In the genomic region with DNA sequence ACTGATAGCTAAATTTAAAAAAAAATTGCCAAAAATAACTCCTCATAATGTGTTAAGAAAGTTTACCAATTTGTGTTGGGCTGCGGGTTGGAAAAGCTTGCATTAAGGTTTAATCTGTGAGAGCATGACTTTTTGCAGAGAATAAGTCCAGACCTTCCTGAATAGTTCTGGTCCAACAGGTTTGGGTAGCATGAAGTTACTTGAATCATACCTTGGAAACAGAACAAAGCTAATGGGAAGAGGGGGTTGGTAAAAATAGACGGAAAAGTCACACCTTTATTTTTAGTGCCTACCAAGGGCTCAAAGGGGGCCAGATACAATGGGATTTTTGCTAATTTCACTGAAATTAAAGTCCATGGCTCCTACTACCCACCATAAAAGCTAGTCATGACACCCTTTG, we compare ENCODE assay signal across 11 cellular contexts. TPM values are rescaled to one million over a fixed set of nuclear protein-coding genes. Genes with fewer than 3 reads are reported as not detected.
DNase-seq lines count a peak whose midpoint lies in the region; ATAC-seq, FAIRE-seq and TF ChIP-seq lines count a peak whose summit lies in the region.
"Had no signal": no experiment of that assay in that cellular context is flagged by ENCODE, and none has a peak within 500 bp of the region (broad histone marks: within the 10 kb centered on the region; RNA-seq: fewer than 3 reads in every experiment).

No MANE protein-coding gene starts in this region.

- ATAC-seq in activated naive CD8-positive, alpha-beta T cell treated with anti-CD3 and anti-CD28 coated beads, Interleukin-2, amount 10 ng/mL, durations not matched to agents 7 days and 5 days (ENCODE audit: low read depth), result no peak
- no peak for ATAC-seq in HG03521 (IDR thresholded peaks at IDR 0.05; ENCODE audit: unreplicated experiment)
- ATAC-seq: lower lobe of right lung had no signal

- H3K36me3 ChIP-seq in osteoblast (ENCODE audit: insufficient read depth, low read length), result peaks cover 50% of the 10 kb centered on the region
- no peaks in the 10 kb centered on the region for H3K36me3 ChIP-seq in small intestine (ENCODE audit: control insufficient read depth in 2 of 2, insufficient read depth in 2 of 2, low read length in 2 of 2)

- H3K4me1 ChIP-seq in osteoblast (ENCODE audit: insufficient read depth, low read length) (peaks cover 55% of the 10 kb centered on the region), small intestine (ENCODE audit: control insufficient read depth in 2 of 2, insufficient read depth in 1 of 2, low read depth in 1 of 2, low read length in 1 of 2) (peaks cover 5 to 11% of the 10 kb centered on the region in 2 donors)

- peaks cover 8% of the 10 kb centered on the region for H4K20me1 ChIP-seq in osteoblast (ENCODE audit: insufficient read depth, low read length)

- H3K36me3 Mint-ChIP-seq in Calu3 (ENCODE audit: insufficient read depth, unreplicated experiment), result peaks cover 85% of the 10 kb centered on the region
- H3K36me3 Mint-ChIP-seq in activated naive CD8-positive, alpha-beta T cell treated with anti-CD3 and anti-CD28 coated beads, Interleukin-2, amount 10 ng/mL, durations not matched to agents 7 days and 5 days, result peaks cover 20% of the 10 kb centered on the region

- intact Hi-C loops in Calu3 (cut with micrococcal nuclease; ENCODE audit: unreplicated experiment), result no loop called here

- H3K9me3 ChIP-seq in osteoblast (ENCODE audit: low read depth, low read length) (no peaks in the 10 kb centered on the region), small intestine (ENCODE audit: control insufficient read depth, low read depth) (no peaks in the 10 kb centered on the region)
- H3K9me3 ChIP-seq: esophagus muscularis mucosa, lower lobe of right lung had no signal

- H3K27me3 Mint-ChIP-seq in Calu3 (ENCODE audit: unreplicated experiment), result no peaks in the 10 kb centered on the region
- H3K27me3 Mint-ChIP-seq in activated naive CD8-positive, alpha-beta T cell treated with anti-CD3 and anti-CD28 coated beads, Interleukin-2, amount 10 ng/mL, durations not matched to agents 7 days and 5 days, result no peaks in the 10 kb centered on the region

- H3K27ac Mint-ChIP-seq in Calu3 (ENCODE audit: unreplicated experiment), result peak overlapping the region; percentile 97
- no peak overlapping the region for H3K27ac Mint-ChIP-seq in activated naive CD8-positive, alpha-beta T cell treated with anti-CD3 and anti-CD28 coated beads, Interleukin-2, amount 10 ng/mL, durations not matched to agents 7 days and 5 days

- H3K9me3 Mint-ChIP-seq in Calu3 (ENCODE audit: low read depth, unreplicated experiment), result no peaks in the 10 kb centered on the region
- H3K9me3 Mint-ChIP-seq in activated naive CD8-positive, alpha-beta T cell treated with anti-CD3 and anti-CD28 coated beads, Interleukin-2, amount 10 ng/mL, durations not matched to agents 7 days and 5 days, result no peaks in the 10 kb centered on the region

- BruUV-seq in Calu3 (replicated peaks; lab: Mats Ljungman, UMichigan), result TSS peak; percentile 20

- CTCF ChIA-PET in Calu3 (lab: Charles Lee), result interaction anchor here (1.0 to 1.3 kb wide), 6 partner anchors 11 to 697 kb away, joined by 3 to 5 read pairs (median 4); partner anchors contain the start of genes MATR3 and PAIP2

- H3K27me3 ChIP-seq in osteoblast (ENCODE audit: insufficient read depth, low read length), result no peaks in the 10 kb centered on the region
- no peaks in the 10 kb centered on the region for H3K27me3 ChIP-seq in small intestine (ENCODE audit: control insufficient read depth in 2 of 2, insufficient read depth in 2 of 2, low read length in 2 of 2)
- H3K27me3 ChIP-seq: esophagus muscularis mucosa had no signal

- DNase-seq in Calu3 (no peak), HFF-Myc (ENCODE audit: extremely low read depth, low read depth) (no peak), osteoblast (ENCODE audit: insufficient read length, low spot score, missing footprints) (no peak), small intestine (no peak), NCI-H1930 (lab: John Stamatoyannopoulos, UW) (no peak), KG1 (lab: John Stamatoyannopoulos, UW) (no peak)
- DNase-seq in activated naive CD8-positive, alpha-beta T cell treated with anti-CD3 and anti-CD28 coated beads, Interleukin-2, amount 10 ng/mL, durations not matched to agents 7 days and 5 days, result no peak
- DNase-seq: lower lobe of right lung, NCI-H748 treated with DMSO at 0.1 percent for 48 hours had no signal

- peak overlapping the region; percentile 94 for H3K4me3 Mint-ChIP-seq in Calu3 (ENCODE audit: low read depth, unreplicated experiment)
- peak overlapping the region; percentile 85 for H3K4me3 Mint-ChIP-seq in activated naive CD8-positive, alpha-beta T cell treated with anti-CD3 and anti-CD28 coated beads, Interleukin-2, amount 10 ng/mL, durations not matched to agents 7 days and 5 days

- POLR2A ChIA-PET in activated naive CD8-positive, alpha-beta T cell treated with anti-CD3 and anti-CD28 coated beads, Interleukin-2, amount 10 ng/mL, durations not matched to agents 7 days and 5 days (lab: Charles Lee), result interaction anchor here (1.0 to 5.9 kb wide), 5 partner anchors 17 to 127 kb away, joined by 3 to 52 read pairs (median 7); partner anchors contain the start of genes MATR3, MZB1, PAIP2 and SPATA24

- peak overlapping the region; percentile 22 for H3K4me2 ChIP-seq in osteoblast (ENCODE audit: insufficient read depth, low read length)

- H3K4me3 ChIP-seq in HFF-Myc (replicated peaks; ENCODE audit: low read depth, low read length), result peak overlapping the region; percentile 87
- no peak overlapping the region for H3K4me3 ChIP-seq in osteoblast (ENCODE audit: insufficient read depth, low read length)
- H3K4me3 ChIP-seq in small intestine (ENCODE audit: low read depth in 1 of 2, low read length in 2 of 2), result no peak overlapping the region
- H3K4me3 ChIP-seq: esophagus muscularis mucosa, lower lobe of right lung had no signal

- H3K79me2 ChIP-seq in osteoblast (ENCODE audit: insufficient read depth, low read length), result peaks cover 43% of the 10 kb centered on the region

- H3K4me1 Mint-ChIP-seq in Calu3 (ENCODE audit: low read depth, unreplicated experiment), result peaks cover 59% of the 10 kb centered on the region
- H3K4me1 Mint-ChIP-seq in activated naive CD8-positive, alpha-beta T cell treated with anti-CD3 and anti-CD28 coated beads, Interleukin-2, amount 10 ng/mL, durations not matched to agents 7 days and 5 days, result peaks cover 56% of the 10 kb centered on the region

- FAIRE-seq in small intestine (lab: Jason Lieb, UNC), result no peak

- no peak overlapping the region for H2AFZ ChIP-seq in osteoblast (ENCODE audit: low read length)

- H3K27ac ChIP-seq in osteoblast (ENCODE audit: low read depth, low read length), result no peak overlapping the region
- H3K27ac ChIP-seq in small intestine (ENCODE audit: low read depth in 1 of 2, low read length in 1 of 2), result no peak overlapping the region
- H3K27ac ChIP-seq: esophagus muscularis mucosa, lower lobe of right lung had no signal

- TF ChIP-seq CTCF in Calu3 (IDR thresholded peaks at IDR 0.05; ENCODE audit: unreplicated experiment) (no peak), HFF-Myc (IDR thresholded peaks at IDR 0.05; ENCODE audit: low read depth, low read length, missing control alignments) (no peak), osteoblast (IDR thresholded peaks at IDR 0.05; ENCODE audit: extremely low read depth, low read depth, low read length) (no peak)

- WGBS in small intestine, 3 donors, result 44 to 69% (median 48%) methylated on average over 2 of the region's 2 CpGs

RNA-seq across cellular contexts. Expression of gene MATR3, which starts 17.1 kb away (rescaled TPM):
- total RNA-seq in Calu3 (2022) (228 and 230 TPM in 2 replicates), osteoblast (263 and 284 TPM in 2 replicates)
- total RNA-seq in activated naive CD8-positive, alpha-beta T cell treated with anti-CD3 and anti-CD28 coated beads, Interleukin-2, amount 10 ng/mL, durations not matched to agents 7 days and 5 days, result 100 to 1,000 TPM; 174 to 183 TPM
- polyA plus RNA-seq in small intestine, result 100 to 1,000 TPM in 1 of 3 donors, 10 to 100 TPM in 2; 63.1 to 128 (median 72.7) TPM
